In genomic region chr17:7249830-7250229, GRCh38 we compare ENCODE assay signal across 9 cellular contexts. TPM values are rescaled to one million over a fixed set of nuclear protein-coding genes. Genes with fewer than 3 reads are reported as not detected.
A peak's percentile ranks its signal among the peaks of the same experiment; 100 is the strongest.
DNase-seq lines count a peak whose midpoint lies in the region; TF ChIP-seq lines count a peak whose summit lies in the region.
"Had no signal": no experiment of that assay in that cellular context is flagged by ENCODE, and none has a peak within 500 bp of the region (broad histone marks: within the 10 kb centered on the region; RNA-seq: fewer than 3 reads in every experiment).

No MANE protein-coding gene starts in this region.

- peak overlapping the region; percentile 91 for H3K4me2 ChIP-seq in smooth muscle cell

- DNase-seq in HFF-Myc (ENCODE audit: extremely low read depth, low read depth): no peak
- DNase-seq in SK-N-MC (ENCODE audit: low read depth, low spot score): no peak
- no peak for DNase-seq in fibroblast of the aortic adventitia (ENCODE audit: low read depth)
- DNase-seq in smooth muscle cell (lab: John Stamatoyannopoulos, UW; ENCODE audit: unreplicated experiment): no peak
- no peak for DNase-seq in NCI-H2029 treated with DMSO at 0.1 percent for 48 hours (lab: John Stamatoyannopoulos, UW)
- no peak for DNase-seq in NCI-H1436 (lab: John Stamatoyannopoulos, UW)
- no peak for DNase-seq in NCI-H1436 treated with DMSO at 0.1 percent for 48 hours (lab: John Stamatoyannopoulos, UW)
- no peak for DNase-seq in DMS53 treated with DMSO at 0.1 percent for 48 hours (lab: John Stamatoyannopoulos, UW; ENCODE audit: unreplicated experiment)
- DNase-seq: activated CD4-positive, alpha-beta T cell treated with anti-CD3 and anti-CD28 coated beads for 1 hour had no signal

- peaks cover 8% of the 10 kb centered on the region for H4K20me1 ChIP-seq in smooth muscle cell (ENCODE audit: low read depth)

- H3K9ac ChIP-seq in SK-N-MC (ENCODE audit: insufficient read length) (peak overlapping the region; percentile 96), smooth muscle cell (ENCODE audit: low read depth) (peak overlapping the region; percentile 97)

- H3K4me3 ChIP-seq in HFF-Myc (replicated peaks; ENCODE audit: low read depth, low read length) (peak overlapping the region; percentile 96), SK-N-MC (peak overlapping the region; percentile 91), fibroblast of the aortic adventitia (ENCODE audit: low read depth, low read length) (peak overlapping the region; percentile 89), smooth muscle cell (peak overlapping the region; percentile 100)

- H3K36me3 ChIP-seq in SK-N-MC (ENCODE audit: insufficient read depth, low read length) (peaks cover 26% of the 10 kb centered on the region), smooth muscle cell (ENCODE audit: low read depth) (no peaks in the 10 kb centered on the region)

- no peaks in the 10 kb centered on the region for H3K27me3 ChIP-seq in smooth muscle cell (ENCODE audit: low read depth)

- H3K9me3 ChIP-seq in SK-N-MC (ENCODE audit: low read depth, low read length) (no peaks in the 10 kb centered on the region), smooth muscle cell (replicated peaks; ENCODE audit: low read depth) (no peaks in the 10 kb centered on the region)

- TF ChIP-seq CTCF in HFF-Myc (IDR thresholded peaks at IDR 0.05; ENCODE audit: low read depth, low read length, missing control alignments): no peak
- TF ChIP-seq CTCF in fibroblast of the aortic adventitia (IDR thresholded peaks at IDR 0.05; ENCODE audit: insufficient read depth, low read length): no peak
- TF ChIP-seq CTCF in smooth muscle cell (IDR thresholded peaks at IDR 0.05; ENCODE audit: borderline replicate concordance, insufficient read depth, poor library complexity, severe bottlenecking): no peak

- WGBS in smooth muscle cell (ENCODE audit: low lambda C conversion rate): 95% methylated on average over 7 of the region's 7 CpGs

- peaks cover 18% of the 10 kb centered on the region for H3K4me1 ChIP-seq in smooth muscle cell (ENCODE audit: low read depth)

- no peaks in the 10 kb centered on the region for H3F3A ChIP-seq in smooth muscle cell (ENCODE audit: low read depth)

- H3K27ac ChIP-seq in SK-N-MC (no peak overlapping the region), smooth muscle cell (ENCODE audit: low read depth) (no peak overlapping the region)

- H2AFZ ChIP-seq in smooth muscle cell (ENCODE audit: low read depth): no peak overlapping the region

- H3K79me2 ChIP-seq in smooth muscle cell (ENCODE audit: low read depth): peaks cover 62% of the 10 kb centered on the region

RNA-seq across cellular contexts. Expression of gene CTDNEP1, which starts 1.7 kb away (rescaled TPM):
- 15.3 and 41.2 TPM in 2 replicates for total RNA-seq in fibroblast of the aortic adventitia (ENCODE audit: low replicate concordance)
- total RNA-seq in smooth muscle cell: 46.3 and 57.5 TPM in 2 replicates
- polyA plus RNA-seq in smooth muscle cell: 88.4 and 96.2 TPM in 2 replicates

RNA-seq across cellular contexts. Expression of gene ELP5, which starts 2.2 kb away (rescaled TPM):
- total RNA-seq in fibroblast of the aortic adventitia (ENCODE audit: low replicate concordance): 31.6 and 35.6 TPM in 2 replicates
- 17.3 and 18.7 TPM in 2 replicates for total RNA-seq in smooth muscle cell
- 41.3 and 42.4 TPM in 2 replicates for polyA plus RNA-seq in smooth muscle cell

RNA-seq across cellular contexts. Expression of gene GABARAP, which starts 7.6 kb away (rescaled TPM):
- 293 and 420 TPM in 2 replicates for total RNA-seq in fibroblast of the aortic adventitia (ENCODE audit: low replicate concordance)
- 305 and 363 TPM in 2 replicates for total RNA-seq in smooth muscle cell
- 725 and 735 TPM in 2 replicates for polyA plus RNA-seq in smooth muscle cell

RNA-seq across cellular contexts. Expression of gene PHF23, which starts 10.6 kb away (rescaled TPM):
- total RNA-seq in fibroblast of the aortic adventitia (ENCODE audit: low replicate concordance): 26.7 and 40.3 TPM in 2 replicates
- total RNA-seq in smooth muscle cell: 41.6 and 48.5 TPM in 2 replicates
- polyA plus RNA-seq in smooth muscle cell: 33.8 and 46.5 TPM in 2 replicates

RNA-seq across cellular contexts. Expression of gene CLDN7, which starts 12.4 kb away (rescaled TPM):
- total RNA-seq in fibroblast of the aortic adventitia (ENCODE audit: low replicate concordance): 3.0 TPM in 1 of 2 replicates, not detected in the other
- 26.7 and 33.7 TPM in 2 replicates for total RNA-seq in smooth muscle cell
- 25.2 and 102 TPM in 2 replicates for polyA plus RNA-seq in smooth muscle cell
